Comparison of ENCODE assay signal across 18 cellular contexts in genomic region chr3:122294365-122294764, GRCh38. TPM values are rescaled to one million over a fixed set of nuclear protein-coding genes. Genes with fewer than 3 reads are reported as not detected.
DNase-seq lines count a peak whose midpoint lies in the region; ATAC-seq and TF ChIP-seq lines count a peak whose summit lies in the region.
"Had no signal": no experiment of that assay in that cellular context is flagged by ENCODE, and none has a peak within 500 bp of the region (broad histone marks: within the 10 kb centered on the region; RNA-seq: fewer than 3 reads in every experiment).

No MANE protein-coding gene starts in this region.

- no peaks in the 10 kb centered on the region for H3K27me3 Mint-ChIP-seq in MCF 10A (ENCODE audit: insufficient read depth, unreplicated experiment)

- no peak overlapping the region for H3K4me3 ChIP-seq in mammary epithelial cell (replicated peaks in 1 of 3; ENCODE audit: insufficient read depth in 1 of 3, low read depth in 2 of 3, low read length in 3 of 3)
- H3K4me3 ChIP-seq in body of pancreas = no peak overlapping the region
- no peak overlapping the region for H3K4me3 ChIP-seq in left lung

- WGBS in mammary epithelial cell (ENCODE audit: low coverage, missing lambda C conversion rate) = 26% methylated on average over 6 of the region's 6 CpGs
- WGBS in body of pancreas, 2 donors = 7 to 11% methylated on average over 6 of the region's 6 CpGs

- TF ChIP-seq CTCF in mammary epithelial cell (conservative IDR thresholded peaks at IDR 0.05 in 1 of 2, IDR thresholded peaks at IDR 0.05 in 1 of 2; ENCODE audit: extremely low read depth in 1 of 2, insufficient read depth in 1 of 2, low read depth in 1 of 2, low read length in 2 of 2) (no peak), MCF 10A (IDR thresholded peaks at IDR 0.05; ENCODE audit: unreplicated experiment) (no peak), body of pancreas (IDR thresholded peaks at IDR 0.05) (no peak), left lung (IDR thresholded peaks at IDR 0.05) (no peak)

- H3K9me3 ChIP-seq in mammary epithelial cell (replicated peaks; ENCODE audit: insufficient read depth, low read length) = no peaks in the 10 kb centered on the region
- H3K9me3 ChIP-seq in body of pancreas = no peaks in the 10 kb centered on the region
- H3K9me3 ChIP-seq in left lung = no peaks in the 10 kb centered on the region

- no peak overlapping the region for H3K9ac ChIP-seq in mammary epithelial cell (ENCODE audit: insufficient read depth, low read length)

- H3K27ac ChIP-seq in mammary epithelial cell (ENCODE audit: insufficient read depth, low read depth, low read length) (no peak overlapping the region), body of pancreas (peak overlapping the region; percentile 0 to 75 (median 62)), left lung (peak overlapping the region; percentile 10 to 73)

- no TSS peak for BruUV-seq in mammary epithelial cell (replicated peaks; lab: Mats Ljungman, UMichigan)
- no TSS peak for BruUV-seq in MCF 10A (replicated peaks; lab: Mats Ljungman, UMichigan)

- no peaks in the 10 kb centered on the region for H3K36me3 Mint-ChIP-seq in MCF 10A (ENCODE audit: insufficient read depth, unreplicated experiment)
- H3K36me3 Mint-ChIP-seq: CD8-positive, alpha-beta memory T cell had no signal

- no peak overlapping the region for H3K4me2 ChIP-seq in mammary epithelial cell (ENCODE audit: insufficient read depth, low read depth, low read length)

- DNase-seq in mammary epithelial cell = no peak
- no peak for DNase-seq in MCF 10A (ENCODE audit: unreplicated experiment)
- DNase-seq in body of pancreas = peak; percentile 47 to 72 (median 62)
- DNase-seq in left lung = no peak
- peak; percentile 22 for DNase-seq in renal cortical epithelial cell (ENCODE audit: low read depth)
- no peak for DNase-seq in cerebellar nuclear complex (lab: John Stamatoyannopoulos, UW)
- DNase-seq: 8988T; CD8-positive, alpha-beta memory T cell; DND-41; GOT3; KBM-7; NCI-H1436 treated with DMSO at 0.1 percent for 48 hours; NCI-H2029 treated with DMSO at 0.1 percent for 48 hours; NCI-H2171 treated with DMSO at 0.1 percent for 48 hours; NCI-H446 treated with DMSO at 0.1 percent for 48 hours; NK-92 treated with Interleukin-12 subunit alpha and Interleukin-12 subunit beta, amount 100 ng/mL, for 24 hours had no signal

- no peaks in the 10 kb centered on the region for H3K9me3 Mint-ChIP-seq in MCF 10A (ENCODE audit: unreplicated experiment)
- H3K9me3 Mint-ChIP-seq: CD8-positive, alpha-beta memory T cell had no signal

- POLR2A ChIA-PET in MCF 10A (lab: Yijun Ruan, JAX) = interaction anchor here (0.7 kb wide), 1 partner anchor 31 kb away, joined by 3 read pairs; no protein-coding TSS in a partner anchor

- no peak for TF ChIP-seq POLR2A in body of pancreas (IDR thresholded peaks at IDR 0.05)

- intact Hi-C loops in mammary epithelial cell (cut with micrococcal nuclease) = no loop called here
- intact Hi-C loops in MCF 10A (cut with micrococcal nuclease) = no loop called here
- intact Hi-C loops in body of pancreas (cut with DNase I) = no loop called here
- intact Hi-C loops in left lung (cut with DNase I) = no loop called here

- H3K36me3 ChIP-seq in mammary epithelial cell (ENCODE audit: insufficient read depth, low read length) = no peaks in the 10 kb centered on the region
- H3K36me3 ChIP-seq in body of pancreas (replicated peaks in 1 of 2; ENCODE audit: insufficient read depth in 1 of 2, low read depth in 2 of 2) = no peaks in the 10 kb centered on the region
- H3K36me3 ChIP-seq in left lung = no peaks in the 10 kb centered on the region

- peak overlapping the region; percentile 64 for H2AFZ ChIP-seq in mammary epithelial cell (ENCODE audit: low read depth, low read length)

- H3K4me3 Mint-ChIP-seq in MCF 10A (ENCODE audit: unreplicated experiment) = no peak overlapping the region
- H3K4me3 Mint-ChIP-seq: CD8-positive, alpha-beta memory T cell had no signal

- H3K4me1 Mint-ChIP-seq in MCF 10A (ENCODE audit: insufficient read depth, unreplicated experiment) = no peaks in the 10 kb centered on the region

- ATAC-seq in body of pancreas = peak; percentile 92
- peak; percentile 16 for ATAC-seq in left lung
- no peak for ATAC-seq in GM21390 (IDR thresholded peaks at IDR 0.05; ENCODE audit: unreplicated experiment)
- ATAC-seq in HG03135 (IDR thresholded peaks at IDR 0.05; ENCODE audit: unreplicated experiment) = no peak

- H3K27ac Mint-ChIP-seq in MCF 10A (ENCODE audit: low read depth, unreplicated experiment) = no peak overlapping the region
- H3K27ac Mint-ChIP-seq: CD8-positive, alpha-beta memory T cell had no signal

- no peaks in the 10 kb centered on the region for H3K27me3 ChIP-seq in mammary epithelial cell (ENCODE audit: insufficient read depth, low read length)
- no peaks in the 10 kb centered on the region for H3K27me3 ChIP-seq in body of pancreas
- H3K27me3 ChIP-seq in left lung = no peaks in the 10 kb centered on the region

- H3K79me2 ChIP-seq in mammary epithelial cell (ENCODE audit: insufficient read depth, low read length) = no peaks in the 10 kb centered on the region

- CTCF ChIA-PET in mammary epithelial cell (lab: Charles Lee; ENCODE audit: low non-redundant PET) (no interaction called here), MCF 10A (lab: Yijun Ruan, JAX) (interaction anchor here (0.7 to 1.0 kb wide), 4 partner anchors 17 to 744 kb away, joined by 3 read pairs; no protein-coding TSS in a partner anchor)

- in situ Hi-C loops in mammary epithelial cell (cut with MboI; ENCODE audit: low sequenced_read_pairs in 2 of 2) = no loop called here

- H4K20me1 ChIP-seq in mammary epithelial cell (ENCODE audit: insufficient read depth, low read length) = no peaks in the 10 kb centered on the region

- no peaks in the 10 kb centered on the region for H3K4me1 ChIP-seq in mammary epithelial cell (ENCODE audit: insufficient read depth, low read length)
- H3K4me1 ChIP-seq in body of pancreas = peaks cover 28% of the 10 kb centered on the region
- peaks cover 7 to 13% of the 10 kb centered on the region in 2 donors for H3K4me1 ChIP-seq in left lung

- dilution Hi-C loops in mammary epithelial cell (cut with HindIII; ENCODE audit: low sequenced_read_pairs) = no loop called here

RNA-seq across cellular contexts. Expression of gene CSTA, which starts 30.7 kb away (rescaled TPM):
- 100 to 1,000 TPM in 1 of 2 donors, 10 to 100 TPM in 1; 62.0 to 335 TPM for total RNA-seq in mammary epithelial cell
- 385 TPM for polyA plus RNA-seq in mammary epithelial cell
- 22.0 TPM for polyA minus RNA-seq in mammary epithelial cell
- 133 and 145 TPM in 2 replicates for total RNA-seq in MCF 10A (2022)
- total RNA-seq in body of pancreas = 1 to 10 TPM in 1 of 2 donors, not detected in 1; 1.3 TPM
- total RNA-seq in left lung = 10 to 100 TPM; 18.6 to 19.8 TPM
- total RNA-seq in renal cortical epithelial cell = not detected in 2 replicates
- polyA plus RNA-seq: CD8-positive, alpha-beta memory T cell had no signal

Comparison
In these comparisons a context has a peak if more than half of its experiments do, and no peak if none do; other contexts are left out.
1. DNase-seq: peak in body of pancreas (4 of 4) and renal cortical epithelial cell (single experiment); none in mammary epithelial cell (single experiment), MCF 10A (single experiment), left lung (0 of 2) and cerebellar nuclear complex (0 of 2).
2. ATAC-seq: peak in body of pancreas (single experiment) and left lung (single experiment); none in GM21390 (single experiment) and HG03135 (single experiment).
3. RNA of gene CSTA, which starts 30.7 kb away (total RNA-seq): 62.0 to 335 TPM in mammary epithelial cell, 133 to 145 TPM in MCF 10A and 18.6 to 19.8 TPM in left lung; 1.3 TPM in body of pancreas and not detected in renal cortical epithelial cell; every median in the first group is over 4 times any median in the second.